Comparison of ENCODE assay signal across 3 cellular contexts in the genomic region with DNA sequence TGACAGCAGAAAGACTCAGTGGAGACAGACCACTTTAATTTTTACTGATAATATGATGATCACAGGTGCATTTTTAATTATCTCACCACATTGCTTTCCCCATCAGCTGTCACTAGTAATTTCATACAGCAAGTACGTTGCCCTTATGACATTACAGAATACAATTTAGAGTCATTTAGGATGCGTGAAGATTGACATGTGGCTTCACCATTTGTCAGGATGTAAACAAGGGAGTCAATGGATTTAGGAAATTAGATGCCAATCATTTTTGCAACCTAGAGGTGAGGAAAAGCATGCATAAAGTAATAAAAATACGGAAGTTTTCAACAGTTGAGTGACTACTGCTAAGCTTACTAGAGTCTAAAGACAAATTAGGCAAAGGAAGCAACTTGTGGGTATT.
A peak's percentile ranks its signal among the peaks of the same experiment; 100 is the strongest.
TF ChIP-seq lines count a peak whose summit lies in the region.

No MANE protein-coding gene starts in this region.

TF ChIP-seq in GM23338, 12 proteins besides CTCF, POLR2A, EP300 and RAD21 (continues in another document):
- no peak for TF ChIP-seq REST (IDR thresholded peaks at IDR 0.05; ENCODE audit: unreplicated experiment)
- TF ChIP-seq JUNB (IDR thresholded peaks at IDR 0.05; ENCODE audit: unreplicated experiment) = no peak
- TF ChIP-seq NANOG (IDR thresholded peaks at IDR 0.05; ENCODE audit: borderline replicate concordance) = no peak
- TF ChIP-seq CREB1 (CRISPR knock-in tag; IDR thresholded peaks at IDR 0.05; ENCODE audit: low read depth) = no peak
- TF ChIP-seq EZH2phosphoT487 (IDR thresholded peaks at IDR 0.05; ENCODE audit: unreplicated experiment) = no peak
- TF ChIP-seq ZNF114 (CRISPR knock-in tag; IDR thresholded peaks at IDR 0.05) = no peak
- no peak for TF ChIP-seq ZNF331 (CRISPR knock-in tag; IDR thresholded peaks at IDR 0.05; ENCODE audit: low read depth)
- TF ChIP-seq POLR2AphosphoS5 (IDR thresholded peaks at IDR 0.05; ENCODE audit: low read depth) = no peak
- no peak for TF ChIP-seq EZH2 (IDR thresholded peaks at IDR 0.05; ENCODE audit: low read depth, unreplicated experiment)

TF ChIP-seq in H1, 55 proteins besides CTCF, POLR2A, EP300 and RAD21:
- TF ChIP-seq CTBP2 (IDR thresholded peaks at IDR 0.05; ENCODE audit: borderline replicate concordance, insufficient read depth, insufficient read length, low read length) (no peak), JUN (IDR thresholded peaks at IDR 0.05; ENCODE audit: low read depth, low read length) (no peak), CHD2 (IDR thresholded peaks at IDR 0.05; ENCODE audit: low read length) (no peak), YY1 (IDR thresholded peaks at IDR 0.05; ENCODE audit: low read depth, low read length) (no peak), EGR1 (IDR thresholded peaks at IDR 0.05; ENCODE audit: borderline replicate concordance, low read depth, low read length) (no peak), SIX5 (IDR thresholded peaks at IDR 0.05; ENCODE audit: low read depth, low read length) (no peak), SP1 (IDR thresholded peaks at IDR 0.05; ENCODE audit: low read depth, low read length) (no peak), TEAD4 (IDR thresholded peaks at IDR 0.05; ENCODE audit: low read depth, low read length) (no peak), NRF1 (IDR thresholded peaks at IDR 0.05; ENCODE audit: low read depth, low read length) (no peak), CBX5 (IDR thresholded peaks at IDR 0.05; ENCODE audit: low read depth, low read length) (no peak), SIN3A (conservative IDR thresholded peaks at IDR 0.05 in 1 of 2, IDR thresholded peaks at IDR 0.05 in 1 of 2; ENCODE audit: low read depth in 1 of 2, low read length in 2 of 2) (no peak), TAF7 (optimal IDR thresholded peaks at IDR 0.05; ENCODE audit: borderline replicate concordance, low read depth, low read length) (no peak)

TF ChIP-seq in neural cell, 6 proteins besides CTCF, POLR2A, EP300 and RAD21:
- TF ChIP-seq SMC3 (conservative IDR thresholded peaks at IDR 0.05; ENCODE audit: poor library complexity) = no peak
- TF ChIP-seq POLR2AphosphoS5 (IDR thresholded peaks at IDR 0.05) = peak; percentile 51
